Comparison of ENCODE assay signal across 24 cellular contexts in genomic region chr1:242770366-242770765, GRCh38.
DNase-seq lines count a peak whose midpoint lies in the region; ATAC-seq, FAIRE-seq and TF ChIP-seq lines count a peak whose summit lies in the region.
"Had no signal": no experiment of that assay in that cellular context is flagged by ENCODE, and none has a peak within 500 bp of the region (broad histone marks: within the 10 kb centered on the region; RNA-seq: fewer than 3 reads in every experiment).

No MANE protein-coding gene starts in this region.

- WGBS in smooth muscle cell (ENCODE audit: low lambda C conversion rate) = 40% methylated on average over 1 of the region's 1 CpG

- H3K4me3 ChIP-seq in epithelial cell of esophagus (ENCODE audit: low read length) (no peak overlapping the region), smooth muscle cell (no peak overlapping the region)
- no peak overlapping the region for H3K4me3 ChIP-seq in CD8-positive, alpha-beta memory T cell (ENCODE audit: low read length)
- H3K4me3 ChIP-seq: SJSA1 had no signal

- H3K27me3 ChIP-seq in smooth muscle cell (ENCODE audit: low read depth) = no peaks in the 10 kb centered on the region
- H3K27me3 ChIP-seq in CD8-positive, alpha-beta memory T cell (ENCODE audit: insufficient read depth, low read length, poor library complexity, severe bottlenecking) = no peaks in the 10 kb centered on the region
- H3K27me3 ChIP-seq: SJSA1 had no signal

- no peaks in the 10 kb centered on the region for H3K36me3 Mint-ChIP-seq in CD8-positive, alpha-beta memory T cell

- no peaks in the 10 kb centered on the region for H3K9me3 ChIP-seq in smooth muscle cell (replicated peaks; ENCODE audit: low read depth)
- H3K9me3 ChIP-seq in CD8-positive, alpha-beta memory T cell (ENCODE audit: low read length) = no peaks in the 10 kb centered on the region
- H3K9me3 ChIP-seq: SJSA1 had no signal

- H3K4me1 ChIP-seq in smooth muscle cell (ENCODE audit: low read depth) = no peaks in the 10 kb centered on the region
- no peaks in the 10 kb centered on the region for H3K4me1 ChIP-seq in CD8-positive, alpha-beta memory T cell (ENCODE audit: insufficient read depth, low read length)
- H3K4me1 ChIP-seq: SJSA1 had no signal

- FAIRE-seq in RCC 7860 (lab: Jason Lieb, UNC) = no peak
- FAIRE-seq: GM18507, H1, HTR-8/SVneo had no signal

- POLR2A ChIA-PET in CD8-positive, alpha-beta memory T cell (lab: Charles Lee) = no interaction called here

- no peaks in the 10 kb centered on the region for H3F3A ChIP-seq in smooth muscle cell (ENCODE audit: low read depth)

- no peaks in the 10 kb centered on the region for H3K36me3 ChIP-seq in smooth muscle cell (ENCODE audit: low read depth)
- no peaks in the 10 kb centered on the region for H3K36me3 ChIP-seq in CD8-positive, alpha-beta memory T cell (ENCODE audit: insufficient read depth, low read length)
- H3K36me3 ChIP-seq: SJSA1 had no signal

- CTCF ChIA-PET in CD8-positive, alpha-beta memory T cell (lab: Charles Lee) = no interaction called here

- no peak overlapping the region for H3K4me2 ChIP-seq in smooth muscle cell

- peak overlapping the region in 1 of 8 donors; percentile 44 for H3K27ac Mint-ChIP-seq in CD8-positive, alpha-beta memory T cell

- no peaks in the 10 kb centered on the region for H3K79me2 ChIP-seq in smooth muscle cell (ENCODE audit: low read depth)

- H3K4me1 Mint-ChIP-seq in CD8-positive, alpha-beta memory T cell = no peaks in the 10 kb centered on the region

- peaks cover 0 to 10% (median 9%) of the 10 kb centered on the region in 5 donors for H3K9me3 Mint-ChIP-seq in CD8-positive, alpha-beta memory T cell

- DNase-seq in LHCN-M2 (ENCODE audit: low read depth) (peak; percentile 67), RCC 7860 (ENCODE audit: low spot score) (peak; percentile 32), epithelial cell of esophagus (ENCODE audit: low read depth) (peak; percentile 11), smooth muscle cell (lab: John Stamatoyannopoulos, UW; ENCODE audit: unreplicated experiment) (no peak), NCI-H1048 (lab: John Stamatoyannopoulos, UW) (no peak)
- no peak for DNase-seq in CD8-positive, alpha-beta memory T cell
- DNase-seq: AML-193, C1 segment of cervical spinal cord, GDM1, KG1, NCI-H1092 treated with DMSO at 0.1 percent for 48 hours, NCI-H1436 treated with DMSO at 0.1 percent for 48 hours, NCI-H2029, NCI-H226, NCI-H524, NCI-H774, OCI-M1 had no signal

- no peaks in the 10 kb centered on the region for H4K20me1 ChIP-seq in smooth muscle cell (ENCODE audit: low read depth)

- no peak for ATAC-seq in GM18873 (IDR thresholded peaks at IDR 0.05; ENCODE audit: low FRiP score, unreplicated experiment)
- ATAC-seq: HCT116, Right ventricle myocardium inferior had no signal

- no peak overlapping the region for H3K4me3 Mint-ChIP-seq in CD8-positive, alpha-beta memory T cell

- peak overlapping the region; percentile 67 for H3K27ac ChIP-seq in smooth muscle cell (ENCODE audit: low read depth)
- no peak overlapping the region for H3K27ac ChIP-seq in CD8-positive, alpha-beta memory T cell (ENCODE audit: low read depth, low read length)
- H3K27ac ChIP-seq: SJSA1 had no signal

- no peak for TF ChIP-seq CTCF in epithelial cell of esophagus (IDR thresholded peaks at IDR 0.05; ENCODE audit: insufficient read depth, low read depth, low read length, missing control alignments)
- no peak for TF ChIP-seq CTCF in smooth muscle cell (IDR thresholded peaks at IDR 0.05; ENCODE audit: borderline replicate concordance, insufficient read depth, poor library complexity, severe bottlenecking)

- H3K27me3 Mint-ChIP-seq in CD8-positive, alpha-beta memory T cell = no peaks in the 10 kb centered on the region

- H2AFZ ChIP-seq in smooth muscle cell (ENCODE audit: low read depth) = no peak overlapping the region

- H3K9ac ChIP-seq in smooth muscle cell (ENCODE audit: low read depth) = peak overlapping the region; percentile 13

Comparison
In these comparisons a context has a peak if more than half of its experiments do, and no peak if none do; other contexts are left out.
1. DNase-seq: peak in LHCN-M2 (single experiment), RCC 7860 (single experiment) and epithelial cell of esophagus (single experiment); none in smooth muscle cell (single experiment), NCI-H1048 (single experiment) and CD8-positive, alpha-beta memory T cell (0 of 5).